ENCODE assay signal across 13 cellular contexts in genomic region chr5:139445325-139446170, GRCh38. TPM values are rescaled to one million over a fixed set of nuclear protein-coding genes. Genes with fewer than 3 reads are reported as not detected.
DNase-seq lines count a peak whose midpoint lies in the region; ATAC-seq and TF ChIP-seq lines count a peak whose summit lies in the region.
"Had no signal": no experiment of that assay in that cellular context is flagged by ENCODE, and none has a peak within 500 bp of the region (broad histone marks: within the 10 kb centered on the region; RNA-seq: fewer than 3 reads in every experiment).

No MANE protein-coding gene starts in this region.

- no peaks in the 10 kb centered on the region for H3K27me3 Mint-ChIP-seq in T-helper 1 cell treated with Interleukin-12 subunit alpha and Interleukin-12 subunit beta and Interleukin-4 antibody, amounts not matched to agents 30 μg/mL and 1 μg/mL, for 36 hours (ENCODE audit: low read depth)
- H3K27me3 Mint-ChIP-seq in WTC11 (ENCODE audit: low read depth): peaks cover 4% of the 10 kb centered on the region; the same call in 1 of the 2 replicates

- POLR2A ChIA-PET in WTC11 (lab: Charles Lee): no interaction called here

- H3K4me2 ChIP-seq in osteoblast (ENCODE audit: insufficient read depth, low read length): no peak overlapping the region

- H3K36me3 ChIP-seq in osteoblast (ENCODE audit: insufficient read depth, low read length): no peaks in the 10 kb centered on the region

- H3K4me1 Mint-ChIP-seq in T-helper 1 cell treated with Interleukin-12 subunit alpha and Interleukin-12 subunit beta and Interleukin-4 antibody, amounts not matched to agents 30 μg/mL and 1 μg/mL, for 36 hours (ENCODE audit: low read depth): peaks cover 70% of the 10 kb centered on the region
- H3K4me1 Mint-ChIP-seq in WTC11: peaks cover 11% of the 10 kb centered on the region

- no peak overlapping the region for H2AFZ ChIP-seq in osteoblast (ENCODE audit: low read length)

- peak overlapping the region; percentile 31 for H3K27ac ChIP-seq in osteoblast (ENCODE audit: low read depth, low read length)
- H3K27ac ChIP-seq: 22Rv1 had no signal

- no peaks in the 10 kb centered on the region for H3K79me2 ChIP-seq in osteoblast (ENCODE audit: insufficient read depth, low read length)

- TF ChIP-seq CTCF in WTC11 (IDR thresholded peaks at IDR 0.05) (no peak), osteoblast (IDR thresholded peaks at IDR 0.05; ENCODE audit: extremely low read depth, low read depth, low read length) (no peak)

- H3K27me3 ChIP-seq in osteoblast (ENCODE audit: insufficient read depth, low read length): no peaks in the 10 kb centered on the region

- H3K36me3 Mint-ChIP-seq in T-helper 1 cell treated with Interleukin-12 subunit alpha and Interleukin-12 subunit beta and Interleukin-4 antibody, amounts not matched to agents 30 μg/mL and 1 μg/mL, for 36 hours (ENCODE audit: low read depth): peaks cover 17% of the 10 kb centered on the region
- no peaks in the 10 kb centered on the region for H3K36me3 Mint-ChIP-seq in WTC11

- no peaks in the 10 kb centered on the region for H4K20me1 ChIP-seq in osteoblast (ENCODE audit: insufficient read depth, low read length)

- H3K9me3 Mint-ChIP-seq in T-helper 1 cell treated with Interleukin-12 subunit alpha and Interleukin-12 subunit beta and Interleukin-4 antibody, amounts not matched to agents 30 μg/mL and 1 μg/mL, for 36 hours: peaks cover 12% of the 10 kb centered on the region
- H3K9me3 Mint-ChIP-seq in WTC11: no peaks in the 10 kb centered on the region

- H3K4me3 ChIP-seq in osteoblast (ENCODE audit: insufficient read depth, low read length): no peak overlapping the region

- DNase-seq in T-helper 1 cell (no peak), WTC11 (ENCODE audit: low spot score) (no peak), osteoblast (ENCODE audit: insufficient read length, low spot score, missing footprints) (peak; percentile 63), A172 (ENCODE audit: low spot score) (no peak), OCI-M1 (lab: John Stamatoyannopoulos, UW) (no peak)
- DNase-seq: DMS79, PC-3 had no signal

- H3K9me3 ChIP-seq in osteoblast (ENCODE audit: low read depth, low read length): no peaks in the 10 kb centered on the region

- CTCF ChIA-PET in WTC11 (lab: Charles Lee): interaction anchor here (0.9 to 1.4 kb wide), 3 partner anchors 11 to 68 kb away, joined by 4 to 5 read pairs (median 4); no protein-coding TSS in a partner anchor

- no peak overlapping the region for H3K4me3 Mint-ChIP-seq in T-helper 1 cell treated with Interleukin-12 subunit alpha and Interleukin-12 subunit beta and Interleukin-4 antibody, amounts not matched to agents 30 μg/mL and 1 μg/mL, for 36 hours
- H3K4me3 Mint-ChIP-seq in WTC11: no peak overlapping the region

- H3K4me1 ChIP-seq in osteoblast (ENCODE audit: insufficient read depth, low read length): peaks cover 35% of the 10 kb centered on the region

- no peak for ATAC-seq in WTC11
- peak; percentile 48 for ATAC-seq in esophagus mucosa
- no peak for ATAC-seq in GM21576 (IDR thresholded peaks at IDR 0.05; ENCODE audit: unreplicated experiment)
- ATAC-seq: PC-3 had no signal

- peak overlapping the region; percentile 92 for H3K27ac Mint-ChIP-seq in T-helper 1 cell treated with Interleukin-12 subunit alpha and Interleukin-12 subunit beta and Interleukin-4 antibody, amounts not matched to agents 30 μg/mL and 1 μg/mL, for 36 hours
- H3K27ac Mint-ChIP-seq in WTC11: peak overlapping the region; percentile 65; the same call in 1 of the 2 replicates

TF ChIP-seq in WTC11, 78 proteins besides CTCF, POLR2A, EP300 and RAD21:
- TF ChIP-seq TEAD1 (CRISPR knock-in tag; IDR thresholded peaks at IDR 0.05): no peak
TF ChIP-seq in WTC11: peak in this region for 0.

RNA-seq across cellular contexts. Expression of gene DNAJC18, which starts 6.2 kb away (rescaled TPM):
- total RNA-seq in WTC11 (2021) (23.7 to 29.1 TPM (median 28.9 TPM) in 3 replicates), esophagus mucosa (2.2 TPM), osteoblast (12.4 and 16.3 TPM in 2 replicates)
- total RNA-seq in A172 (2014; rRNA removed; shearing (Covaris generic)): 6.4 and 8.2 TPM in 2 replicates

RNA-seq across cellular contexts. Expression of gene ECSCR, which starts 17.0 kb away (rescaled TPM):
- total RNA-seq in WTC11 (2021) (1.8 to 2.7 TPM (median 2.3 TPM) in 3 replicates), esophagus mucosa (5.0 TPM), osteoblast (0.36 TPM in 1 of 2 replicates, not detected in the other)
- 0.62 and 1.8 TPM in 2 replicates for total RNA-seq in A172 (2014; rRNA removed; shearing (Covaris generic))
- total RNA-seq: myocyte had no signal

RNA-seq across cellular contexts. Expression of gene SMIM33, which starts 25.3 kb away (rescaled TPM):
- total RNA-seq in WTC11 (2021) (not detected in 3 replicates), esophagus mucosa (not detected), osteoblast (not detected in 2 replicates)
- total RNA-seq in A172 (2014; rRNA removed; shearing (Covaris generic)): not detected in 2 replicates
- total RNA-seq: LHCN-M2, myocyte, PC-3 had no signal

RNA-seq across cellular contexts. Expression of gene STING1, which starts 37.0 kb away (rescaled TPM):
- 0.37 to 1.6 TPM (median 0.64 TPM) in 3 replicates for total RNA-seq in WTC11 (2021)
- 45.5 TPM for total RNA-seq in esophagus mucosa
- total RNA-seq in osteoblast: 46.3 and 48.3 TPM in 2 replicates
- 32.2 and 39.0 TPM in 2 replicates for total RNA-seq in A172 (2014; rRNA removed; shearing (Covaris generic))

RNA-seq across cellular contexts. Expression of gene SPATA24, which starts 41.7 kb away (rescaled TPM):
- total RNA-seq in WTC11 (2021) (12.9 to 13.9 TPM (median 13.2 TPM) in 3 replicates), esophagus mucosa (3.7 TPM), osteoblast (2.9 and 3.6 TPM in 2 replicates)
- total RNA-seq in A172 (2014; rRNA removed; shearing (Covaris generic)): 9.9 and 18.7 TPM in 2 replicates
